ENCODE assay signal across 19 cellular contexts in genomic region chr15:47762621-47763020, GRCh38. TPM values are rescaled to one million over a fixed set of nuclear protein-coding genes. Genes with fewer than 3 reads are reported as not detected.
"Had no signal": no experiment of that assay in that cellular context is flagged by ENCODE, and none has a peak within 500 bp of the region (broad histone marks: within the 10 kb centered on the region; RNA-seq: fewer than 3 reads in every experiment).

No MANE protein-coding gene starts in this region.

- H3K4me3 Mint-ChIP-seq: IgD-negative memory B cell, T-cell had no signal

- H3K9me3 Mint-ChIP-seq: IgD-negative memory B cell had no signal

- H3K4me1 Mint-ChIP-seq: IgD-negative memory B cell, T-cell had no signal

- DNase-seq: Kasumi-1; MM.1S; NCI-H1092 treated with DMSO at 0.1 percent for 48 hours; NCI-H1436; NCI-H187; NCI-H2029; NCI-H2227 treated with DMSO at 0.1 percent for 48 hours; NCI-H510A treated with DMSO at 0.1 percent for 48 hours; NCI-H526; NK-92 treated with Interleukin-12 subunit alpha and Interleukin-12 subunit beta, amount 100 ng/mL, for 24 hours; PC-3; SHP77; SK-N-SH; SW 1271; T-cell had no signal

- H3K36me3 Mint-ChIP-seq: IgD-negative memory B cell, T-cell had no signal

- H3K27ac Mint-ChIP-seq: IgD-negative memory B cell, T-cell had no signal

- ATAC-seq: K562, Panc1, PC-3, T-cell had no signal

RNA-seq across cellular contexts. Expression of gene SEMA6D, which starts 45.3 kb away (rescaled TPM):
- total RNA-seq: K562, OCI-LY7 had no signal
